8 cellular contexts compared by ENCODE assay signal in genomic region chr2:68831688-68832087, GRCh38. TPM values are rescaled to one million over a fixed set of nuclear protein-coding genes. Genes with fewer than 3 reads are reported as not detected.
DNase-seq lines count a peak whose midpoint lies in the region; ATAC-seq and TF ChIP-seq lines count a peak whose summit lies in the region.

No MANE protein-coding gene starts in this region.

- H3K4me3 ChIP-seq in right lobe of liver: no peak overlapping the region
- no peak overlapping the region for H3K4me3 ChIP-seq in transverse colon

- intact Hi-C loops in right lobe of liver (cut with DNase I) (loop anchor here in 1 of 2 donors (10.0 kb wide), 1 partner anchor 377 kb away; no protein-coding TSS in a partner anchor), transverse colon (cut with DNase I; ENCODE audit: low total_unique reads) (no loop called here)

- H3K4me1 ChIP-seq in right lobe of liver (peaks cover 0 to 9% (median 2%) of the 10 kb centered on the region in 4 donors), transverse colon (peaks cover 21 to 38% (median 28%) of the 10 kb centered on the region in 4 donors)

- TF ChIP-seq CTCF in right lobe of liver (IDR thresholded peaks at IDR 0.05) (no peak), transverse colon (IDR thresholded peaks at IDR 0.05) (no peak)

- H3K27me3 Mint-ChIP-seq in activated T-cell treated with anti-CD3 and anti-CD28 coated beads, Interleukin-2, amount 50 U/mL, for 4 hours (ENCODE audit: low read depth): no peaks in the 10 kb centered on the region

- in situ Hi-C loops in transverse colon (cut with MboI; ENCODE audit: low pct_ligation_motif_present in 1 of 4, low pct_unique_long_range_greater_than_20kb in 1 of 4, low sequenced_read_pairs in 3 of 4): no loop called here

- ATAC-seq in activated T-cell treated with anti-CD3 and anti-CD28 coated beads, Interleukin-2, amount 50 U/mL, for 4 hours: no peak
- ATAC-seq in right lobe of liver (no peak), GM18502 (IDR thresholded peaks at IDR 0.05; ENCODE audit: poor library complexity, unreplicated experiment) (no peak), GM21786 (IDR thresholded peaks at IDR 0.05; ENCODE audit: unreplicated experiment) (no peak)

- no peaks in the 10 kb centered on the region for H3K36me3 ChIP-seq in right lobe of liver
- H3K36me3 ChIP-seq in transverse colon: no peaks in the 10 kb centered on the region

- no peak for TF ChIP-seq POLR2A in right lobe of liver (IDR thresholded peaks at IDR 0.05)
- no peak for TF ChIP-seq POLR2A in transverse colon (IDR thresholded peaks at IDR 0.05)

- H3K9me3 ChIP-seq in right lobe of liver: no peaks in the 10 kb centered on the region
- no peaks in the 10 kb centered on the region for H3K9me3 ChIP-seq in transverse colon

- peaks cover 81% of the 10 kb centered on the region for H3K4me1 Mint-ChIP-seq in activated T-cell treated with anti-CD3 and anti-CD28 coated beads, Interleukin-2, amount 50 U/mL, for 4 hours (ENCODE audit: low read depth)

- no peak for TF ChIP-seq EP300 in transverse colon (IDR thresholded peaks at IDR 0.05; ENCODE audit: low read depth)

- peaks cover 7% of the 10 kb centered on the region for H3K36me3 Mint-ChIP-seq in activated T-cell treated with anti-CD3 and anti-CD28 coated beads, Interleukin-2, amount 50 U/mL, for 4 hours (ENCODE audit: insufficient read depth)

- 60 to 81% (median 68%) methylated on average over 3 of the region's 3 CpGs for WGBS in adipose tissue, 3 donors
- WGBS in right lobe of liver (ENCODE audit: insufficient coverage, low coverage, low lambda C conversion rate, missing lambda C conversion rate): 63% methylated on average over 3 of the region's 3 CpGs
- 66% methylated on average over 3 of the region's 3 CpGs; no CpG with 5 or more reads in 1 of the 2 donors for WGBS in transverse colon (ENCODE audit: low coverage in 1 of 2), 2 donors

- H3K27ac ChIP-seq in adipose tissue (ENCODE audit: low read depth, low read length) (peak overlapping the region; percentile 49), right lobe of liver (peak overlapping the region; percentile 48 to 65 (median 58)), transverse colon (peak overlapping the region; percentile 64 to 81 (median 78))

- peak overlapping the region; percentile 60 for H3K4me3 Mint-ChIP-seq in activated T-cell treated with anti-CD3 and anti-CD28 coated beads, Interleukin-2, amount 50 U/mL, for 4 hours

- H3K27me3 ChIP-seq in right lobe of liver: no peaks in the 10 kb centered on the region
- no peaks in the 10 kb centered on the region for H3K27me3 ChIP-seq in transverse colon

- DNase-seq in activated T-cell treated with anti-CD3 and anti-CD28 coated beads, Interleukin-2, amount 50 U/mL, for 4 hours: no peak
- no peak for DNase-seq in activated T-cell treated with anti-CD3 and anti-CD28 coated beads, Interleukin-2, amount 50 U/mL, for 48 hours
- DNase-seq in right lobe of liver (no peak), transverse colon (no peak), NCI-H1048 (lab: John Stamatoyannopoulos, UW) (no peak)

- no peaks in the 10 kb centered on the region for H3K9me3 Mint-ChIP-seq in activated T-cell treated with anti-CD3 and anti-CD28 coated beads, Interleukin-2, amount 50 U/mL, for 4 hours

RNA-seq across cellular contexts. Expression of gene BMP10, which starts 39.5 kb away (rescaled TPM):
- not detected for total RNA-seq in activated T-cell treated with anti-CD3 and anti-CD28 coated beads, Interleukin-2, amount 50 U/mL, for 4 hours
- polyA plus RNA-seq in adipose tissue: under 1 TPM in 1 of 3 donors, not detected in 2; 0.45 TPM
- total RNA-seq in right lobe of liver (10 to 100 TPM in 1 of 6 experiments, 1 to 10 TPM in 5; 4.0 to 15.4 (median 6.0) TPM), transverse colon (not detected)

Comparison
In these comparisons a context has a peak if more than half of its experiments do, and no peak if none do; other contexts are left out.
1. RNA of gene BMP10, which starts 39.5 kb away (total RNA-seq): 4.0 to 15.4 TPM in right lobe of liver; not detected in activated T-cell treated with anti-CD3 and anti-CD28 coated beads, Interleukin-2, amount 50 U/mL, for 4 hours and not detected in transverse colon; every median in the first group is over 4 times any median in the second.
2. Peak in every context shown above with its lines, with median percentiles within 50 percentile points of each other: H3K27ac ChIP-seq.